ENCODE assay signal across 18 cellular contexts in genomic region chr13:112368883-112369282, GRCh38. TPM values are rescaled to one million over a fixed set of nuclear protein-coding genes. Genes with fewer than 3 reads are reported as not detected.
DNase-seq lines count a peak whose midpoint lies in the region; TF ChIP-seq lines count a peak whose summit lies in the region.
"Had no signal": no experiment of that assay in that cellular context is flagged by ENCODE, and none has a peak within 500 bp of the region (broad histone marks: within the 10 kb centered on the region; RNA-seq: fewer than 3 reads in every experiment).

No MANE protein-coding gene starts in this region.

- DNase-seq in ecto neural progenitor cell (ENCODE audit: low spot score) (peak; percentile 18), mesenteric fat pad (ENCODE audit: low spot score) (peak; percentile 47), posterior vena cava (ENCODE audit: low spot score) (peak; percentile 11), mesothelial cell of epicardium (ENCODE audit: low spot score in 2 of 2, unreplicated experiment in 2 of 2) (no peak), vagina (ENCODE audit: extremely low spot score in 2 of 2) (no peak), GM19240 (ENCODE audit: insufficient read length, low spot score) (no peak)
- DNase-seq: 8988T; ACHN; Caco-2; Calu3; CD4-positive, alpha-beta T cell; CD8-positive, alpha-beta T cell; DMS79 treated with DMSO at 0.1 percent for 48 hours; GF-D8 had no signal

- TF ChIP-seq POLR2A in vagina (IDR thresholded peaks at IDR 0.05), result no peak

- no peak overlapping the region for H3K4me3 Mint-ChIP-seq in mesothelial cell of epicardium
- H3K4me3 Mint-ChIP-seq: B cell; CD4-positive, alpha-beta T cell; CD8-positive, alpha-beta T cell had no signal

- H3K36me3 Mint-ChIP-seq in mesothelial cell of epicardium, result no peaks in the 10 kb centered on the region
- H3K36me3 Mint-ChIP-seq: CD8-positive, alpha-beta T cell had no signal

- no peaks in the 10 kb centered on the region for H3K4me1 Mint-ChIP-seq in mesothelial cell of epicardium
- H3K4me1 Mint-ChIP-seq: B cell had no signal

- H3K4me3 ChIP-seq in vagina, result no peak overlapping the region
- H3K4me3 ChIP-seq: BLaER1 treated with 17β-estradiol and CSF1 and Interleukin-3, amounts not matched to agents 10 nM and 100 nM had no signal

- H3K27me3 ChIP-seq in vagina, result no peaks in the 10 kb centered on the region
- H3K27me3 ChIP-seq: BLaER1 treated with 17β-estradiol and CSF1 and Interleukin-3, amounts not matched to agents 10 nM and 100 nM had no signal

- H3K36me3 ChIP-seq in vagina, result no peaks in the 10 kb centered on the region
- H3K36me3 ChIP-seq: BLaER1 treated with 17β-estradiol and CSF1 and Interleukin-3, amounts not matched to agents 10 nM and 100 nM had no signal

- peaks cover 40% of the 10 kb centered on the region for H3K27me3 Mint-ChIP-seq in mesothelial cell of epicardium (ENCODE audit: low read depth)
- H3K27me3 Mint-ChIP-seq: B cell had no signal

- H3K27ac Mint-ChIP-seq in mesothelial cell of epicardium, result no peak overlapping the region
- H3K27ac Mint-ChIP-seq: B cell; CD4-positive, alpha-beta T cell; CD8-positive, alpha-beta T cell had no signal

- peaks cover 8% of the 10 kb centered on the region for H3K9me3 Mint-ChIP-seq in mesothelial cell of epicardium

- TF ChIP-seq CTCF in mesothelial cell of epicardium (IDR thresholded peaks at IDR 0.05; ENCODE audit: unreplicated experiment) (no peak), vagina (IDR thresholded peaks at IDR 0.05) (no peak)

- intact Hi-C loops in posterior vena cava (cut with DNase I), result no loop called here
- intact Hi-C loops in vagina (cut with DNase I), result no loop called here

- no peaks in the 10 kb centered on the region for H3K4me1 ChIP-seq in vagina
- H3K4me1 ChIP-seq: Caco-2 had no signal

- no peaks in the 10 kb centered on the region for H3K9me3 ChIP-seq in vagina

- no peak overlapping the region for H3K27ac ChIP-seq in vagina
- H3K27ac ChIP-seq: BLaER1 treated with 17β-estradiol and CSF1 and Interleukin-3, amounts not matched to agents 10 nM and 100 nM; C4-2B had no signal

RNA-seq across cellular contexts. Expression of gene SPACA7, which starts 7.3 kb away (rescaled TPM):
- not detected for total RNA-seq in mesenteric fat pad
- not detected for total RNA-seq in posterior vena cava
- not detected in 3 replicates for total RNA-seq in mesothelial cell of epicardium
- not detected for total RNA-seq in vagina
- total RNA-seq: A673; B cell; Caco-2; Calu3; CD4-positive, alpha-beta T cell; CD8-positive, alpha-beta T cell had no signal

Comparison
In these comparisons a context has a peak if more than half of its experiments do, and no peak if none do; other contexts are left out.
1. DNase-seq: peak in ecto neural progenitor cell (single experiment), mesenteric fat pad (single experiment) and posterior vena cava (single experiment); none in mesothelial cell of epicardium (0 of 2), vagina (0 of 2) and GM19240 (single experiment).